Comparison of ENCODE assay signal across 8 cellular contexts in genomic region chr12:67647547-67648305, GRCh38. TPM values are rescaled to one million over a fixed set of nuclear protein-coding genes. Genes with fewer than 3 reads are reported as not detected.
DNase-seq lines count a peak whose midpoint lies in the region; ATAC-seq and TF ChIP-seq lines count a peak whose summit lies in the region.

No MANE protein-coding gene starts in this region.

- ATAC-seq in GM21529 (IDR thresholded peaks at IDR 0.05; ENCODE audit: unreplicated experiment) (peak; percentile 13), omental fat pad (ENCODE audit: low FRiP score) (peak; percentile 68), GM18867 (IDR thresholded peaks at IDR 0.05; ENCODE audit: unreplicated experiment) (no peak)

- no peaks in the 10 kb centered on the region for H3K9me3 ChIP-seq in CD8-positive, alpha-beta memory T cell (ENCODE audit: low read length)
- no peaks in the 10 kb centered on the region; the same call in 1 of the 2 replicates for H3K9me3 ChIP-seq in SJSA1 (replicated peaks)

- intact Hi-C loops in cardiac septum (cut with DNase I), result loop anchor here (5.0 to 10.0 kb wide), 4 partner anchors 123 to 290 kb away; no protein-coding TSS in a partner anchor

- CTCF ChIA-PET in CD8-positive, alpha-beta memory T cell (lab: Charles Lee), result interaction anchor here (0.8 to 3.2 kb wide), 19 partner anchors 9 to 302 kb away, joined by 3 to 18 read pairs (median 4); no protein-coding TSS in a partner anchor

- H3K9me3 Mint-ChIP-seq in CD8-positive, alpha-beta memory T cell, result no peaks in the 10 kb centered on the region

- H3K4me1 Mint-ChIP-seq in CD8-positive, alpha-beta memory T cell, result peaks cover 31 to 39% (median 36%) of the 10 kb centered on the region in 3 donors

- no peaks in the 10 kb centered on the region for H3K27me3 ChIP-seq in CD8-positive, alpha-beta memory T cell (ENCODE audit: insufficient read depth, low read length, poor library complexity, severe bottlenecking)
- no peaks in the 10 kb centered on the region for H3K27me3 ChIP-seq in SJSA1 (replicated peaks)

- peaks cover 23% of the 10 kb centered on the region for H3K4me1 ChIP-seq in CD8-positive, alpha-beta memory T cell (ENCODE audit: insufficient read depth, low read length)
- peaks cover 29% of the 10 kb centered on the region for H3K4me1 ChIP-seq in SJSA1 (replicated peaks)

- H3K36me3 Mint-ChIP-seq in CD8-positive, alpha-beta memory T cell, result peaks cover 3 to 25% (median 11%) of the 10 kb centered on the region in 3 donors

- TF ChIP-seq CTCF in omental fat pad (IDR thresholded peaks at IDR 0.05), result no peak

- H3K36me3 ChIP-seq in CD8-positive, alpha-beta memory T cell (ENCODE audit: insufficient read depth, low read length), result no peaks in the 10 kb centered on the region
- peaks cover 26% of the 10 kb centered on the region for H3K36me3 ChIP-seq in SJSA1

- peak overlapping the region; percentile 94 for H3K4me3 ChIP-seq in CD8-positive, alpha-beta memory T cell (ENCODE audit: low read length)
- H3K4me3 ChIP-seq in SJSA1, result peak overlapping the region; percentile 99

- H3K27ac Mint-ChIP-seq in CD8-positive, alpha-beta memory T cell, result peak overlapping the region; percentile 77 to 99 (median 92)

- peak overlapping the region; percentile 81 for H3K27ac ChIP-seq in CD8-positive, alpha-beta memory T cell (ENCODE audit: low read depth, low read length)
- H3K27ac ChIP-seq in SJSA1, result peak overlapping the region; percentile 92

- no peaks in the 10 kb centered on the region for H3K27me3 Mint-ChIP-seq in CD8-positive, alpha-beta memory T cell

- H3K4me3 Mint-ChIP-seq in CD8-positive, alpha-beta memory T cell, result peak overlapping the region; percentile 83 to 99 (median 96)

- peak; percentile 26 to 73 (median 61) for DNase-seq in CD8-positive, alpha-beta memory T cell
- DNase-seq in MV-4-11 (lab: John Stamatoyannopoulos, UW), result peak; percentile 68
- DNase-seq in SJSA1 (ENCODE audit: low read depth in 1 of 2, low spot score in 2 of 2), result peak; percentile 83 to 84
- DNase-seq in amygdala (lab: John Stamatoyannopoulos, UW), result peak in 42 of 56 donors; percentile 13 to 69 (median 48)
- peak; percentile 90 for DNase-seq in cardiac septum (ENCODE audit: low spot score)
- DNase-seq in omental fat pad (ENCODE audit: low spot score), result peak; percentile 35

- POLR2A ChIA-PET in CD8-positive, alpha-beta memory T cell (lab: Charles Lee), result interaction anchor here (0.7 to 3.9 kb wide), 15 partner anchors 9 to 296 kb away, joined by 3 to 78 read pairs (median 4); no protein-coding TSS in a partner anchor

RNA-seq across cellular contexts. Expression of gene DYRK2, which starts 0.8 kb away (rescaled TPM):
- total RNA-seq in CD8-positive, alpha-beta memory T cell, result 10 to 100 TPM; 44.7 to 47.6 TPM
- polyA plus RNA-seq in CD8-positive, alpha-beta memory T cell, result 89.3 TPM
- 9.9 and 21.9 TPM in 2 replicates for total RNA-seq in SJSA1 (2014; rRNA removed; shearing (Covaris generic))
- total RNA-seq in cardiac septum (56.0 TPM), omental fat pad (10 to 100 TPM in 3 of 4 donors, 1 to 10 TPM in 1; 9.1 to 23.4 (median 18.4) TPM)

Comparison
In these comparisons a context has a peak if more than half of its experiments do, and no peak if none do; other contexts are left out.
1. DNase-seq: peak in every context shown above with its lines; median percentile 90 in cardiac septum; 84 in SJSA1; 68 in MV-4-11; 61 in CD8-positive, alpha-beta memory T cell; 48 in amygdala; 35 in omental fat pad.